ENCODE assay signal across 1 cellular context in genomic region chr4:188949608-188950007, GRCh38.
TF ChIP-seq lines count a peak whose summit lies in the region.

No MANE protein-coding gene starts in this region.

TF ChIP-seq in IMR-90, 13 proteins besides CTCF, POLR2A, EP300 and RAD21 (continued from another document):
- TF ChIP-seq USF2 (IDR thresholded peaks at IDR 0.05; ENCODE audit: low read depth, low read length) = no peak
- no peak for TF ChIP-seq BHLHE40 (IDR thresholded peaks at IDR 0.05; ENCODE audit: low read depth, low read length)
- no peak for TF ChIP-seq RFX5 (IDR thresholded peaks at IDR 0.05; ENCODE audit: low read depth, low read length)
- TF ChIP-seq SMC3 (IDR thresholded peaks at IDR 0.05; ENCODE audit: low read depth, low read length) = no peak
- TF ChIP-seq RCOR1 (IDR thresholded peaks at IDR 0.05; ENCODE audit: insufficient replicate concordance, low read length) = no peak
- TF ChIP-seq NFE2L2 (IDR thresholded peaks at IDR 0.05; ENCODE audit: low read depth, low read length) = no peak
- TF ChIP-seq ELK1 (IDR thresholded peaks at IDR 0.05; ENCODE audit: borderline replicate concordance, low read depth, low read length) = no peak
- TF ChIP-seq MXI1 (IDR thresholded peaks at IDR 0.05; ENCODE audit: borderline replicate concordance, low read depth, low read length) = no peak
- no peak for TF ChIP-seq MAZ (IDR thresholded peaks at IDR 0.05; ENCODE audit: borderline replicate concordance, low read depth, low read length)
- no peak for TF ChIP-seq MAFK (IDR thresholded peaks at IDR 0.05; ENCODE audit: low read depth, low read length)
